In genomic region chr6:26022166-26022510, GRCh38 we compare ENCODE assay signal across 8 cellular contexts. TPM values are rescaled to one million over a fixed set of nuclear protein-coding genes. Genes with fewer than 3 reads are reported as not detected.
DNase-seq lines count a peak whose midpoint lies in the region; ATAC-seq and TF ChIP-seq lines count a peak whose summit lies in the region.

No MANE protein-coding gene starts in this region.

- H3K9me3 ChIP-seq in duodenal mucosa (ENCODE audit: control insufficient read depth in 1 of 2, low read length in 2 of 2) (no peaks in the 10 kb centered on the region), liver (ENCODE audit: control insufficient read depth in 4 of 4, low read length in 3 of 4) (no peaks in the 10 kb centered on the region)

- H3K9me3 Mint-ChIP-seq in T-helper 2 cell treated with Interferon-gamma antibody and Interleukin-4, amounts not matched to agents 5 μg/mL and 100 μg/mL, for 36 hours = peaks cover 19% of the 10 kb centered on the region
- H3K9me3 Mint-ChIP-seq in stimulated activated naive CD8-positive, alpha-beta T cell treated with anti-CD3 and anti-CD28 coated beads, Interleukin-15, amount 100 ng/mL, for 72 hours = peaks cover 0 to 6% of the 10 kb centered on the region in 2 donors

- DNase-seq in GM13977 (ENCODE audit: low spot score) (peak; percentile 49), NCI-H187 treated with DMSO at 0.1 percent for 48 hours (lab: John Stamatoyannopoulos, UW) (peak; percentile 53)
- DNase-seq in T-helper 2 cell treated with Interferon-gamma antibody and Interleukin-4, amounts not matched to agents 5 μg/mL and 100 μg/mL, for 36 hours (ENCODE audit: low spot score) = no peak
- peak; percentile 34 to 61 for DNase-seq in stimulated activated naive CD8-positive, alpha-beta T cell treated with anti-CD3 and anti-CD28 coated beads, Interleukin-15, amount 100 ng/mL, for 72 hours

- H3K4me3 Mint-ChIP-seq in T-helper 2 cell treated with Interferon-gamma antibody and Interleukin-4, amounts not matched to agents 5 μg/mL and 100 μg/mL, for 36 hours = peak overlapping the region; percentile 100
- H3K4me3 Mint-ChIP-seq in stimulated activated naive CD8-positive, alpha-beta T cell treated with anti-CD3 and anti-CD28 coated beads, Interleukin-15, amount 100 ng/mL, for 72 hours = peak overlapping the region; percentile 96 to 97

- peak overlapping the region; percentile 100 for H3K27ac Mint-ChIP-seq in T-helper 2 cell treated with Interferon-gamma antibody and Interleukin-4, amounts not matched to agents 5 μg/mL and 100 μg/mL, for 36 hours
- H3K27ac Mint-ChIP-seq in stimulated activated naive CD8-positive, alpha-beta T cell treated with anti-CD3 and anti-CD28 coated beads, Interleukin-15, amount 100 ng/mL, for 72 hours = peak overlapping the region; percentile 100

- H3K27me3 ChIP-seq in ACC112 (ENCODE audit: insufficient read depth, low read length) = no peaks in the 10 kb centered on the region
- H3K27me3 ChIP-seq in duodenal mucosa (ENCODE audit: control insufficient read depth in 1 of 2, insufficient read depth in 2 of 2, low read length in 2 of 2) = no peaks in the 10 kb centered on the region
- no peaks in the 10 kb centered on the region for H3K27me3 ChIP-seq in liver (ENCODE audit: control insufficient read depth in 4 of 4, insufficient read depth in 4 of 4, low read length in 3 of 4)

- no peak for ATAC-seq in stimulated activated naive CD8-positive, alpha-beta T cell treated with anti-CD3 and anti-CD28 coated beads, Interleukin-15, amount 100 ng/mL, for 72 hours
- ATAC-seq in GM21529 (IDR thresholded peaks at IDR 0.05; ENCODE audit: unreplicated experiment) = no peak

- peak overlapping the region; percentile 96 for H3K27ac ChIP-seq in ACC112 (ENCODE audit: low read depth, low read length)
- peak overlapping the region; percentile 98 for H3K27ac ChIP-seq in duodenal mucosa (ENCODE audit: low read depth, low read length)
- H3K27ac ChIP-seq in liver (ENCODE audit: low read depth in 1 of 2, low read length in 2 of 2) = peak overlapping the region; percentile 97 to 98

- H3K27me3 Mint-ChIP-seq in T-helper 2 cell treated with Interferon-gamma antibody and Interleukin-4, amounts not matched to agents 5 μg/mL and 100 μg/mL, for 36 hours (ENCODE audit: low read depth) = peaks cover 2% of the 10 kb centered on the region
- no peaks in the 10 kb centered on the region for H3K27me3 Mint-ChIP-seq in stimulated activated naive CD8-positive, alpha-beta T cell treated with anti-CD3 and anti-CD28 coated beads, Interleukin-15, amount 100 ng/mL, for 72 hours

- peak overlapping the region; percentile 34 for H2AFZ ChIP-seq in ACC112 (ENCODE audit: low read length, unreplicated experiment)

- H3K9ac ChIP-seq in duodenal mucosa (ENCODE audit: low read depth in 1 of 2, low read length in 2 of 2) = peak overlapping the region; percentile 94 to 98
- peak overlapping the region; percentile 88 to 89 for H3K9ac ChIP-seq in liver (ENCODE audit: low read depth in 1 of 2, low read length in 2 of 2)

- H3K4me3 ChIP-seq in ACC112 (ENCODE audit: low read depth, low read length) (peak overlapping the region; percentile 81), duodenal mucosa (ENCODE audit: low read depth in 1 of 2, low read length in 2 of 2) (peak overlapping the region; percentile 85 to 88), liver (ENCODE audit: low read depth in 1 of 3, low read length in 3 of 3) (peak overlapping the region; percentile 55 to 88 (median 57))

- H3K36me3 ChIP-seq in ACC112 (ENCODE audit: insufficient read depth, low read length) (no peaks in the 10 kb centered on the region), duodenal mucosa (ENCODE audit: control insufficient read depth in 1 of 2, insufficient read depth in 2 of 2, low read length in 2 of 2) (no peaks in the 10 kb centered on the region), liver (ENCODE audit: control insufficient read depth in 4 of 4, insufficient read depth in 3 of 4, low read depth in 1 of 4, low read length in 3 of 4) (no peaks in the 10 kb centered on the region)

- TF ChIP-seq RAD21 in liver (IDR thresholded peaks at IDR 0.05) = no peak

- in situ Hi-C loops in GM13977 (cut with MboI; ENCODE audit: low pct_unique_long_range_greater_than_20kb, low sequenced_read_pairs, unreplicated experiment) = no loop called here

- no peaks in the 10 kb centered on the region for H3K79me2 ChIP-seq in ACC112 (ENCODE audit: control insufficient read depth, insufficient read depth, low read length, unreplicated experiment)

- 13% methylated on average over 6 of the region's 6 CpGs for WGBS in liver

- peaks cover 21% of the 10 kb centered on the region for H3K4me1 ChIP-seq in ACC112 (ENCODE audit: control insufficient read depth, insufficient read depth, low read length, unreplicated experiment)
- H3K4me1 ChIP-seq in duodenal mucosa (ENCODE audit: control insufficient read depth in 1 of 2, insufficient read depth in 2 of 2, low read length in 2 of 2) = peaks cover 9 to 16% of the 10 kb centered on the region in 2 donors
- H3K4me1 ChIP-seq in liver (ENCODE audit: control insufficient read depth in 4 of 4, insufficient read depth in 4 of 4, low read length in 3 of 4) = peaks cover 0 to 35% (median 9%) of the 10 kb centered on the region in 4 donors

- peaks cover 8% of the 10 kb centered on the region for H3K36me3 Mint-ChIP-seq in T-helper 2 cell treated with Interferon-gamma antibody and Interleukin-4, amounts not matched to agents 5 μg/mL and 100 μg/mL, for 36 hours (ENCODE audit: low read depth)

- peaks cover 58% of the 10 kb centered on the region for H3K4me1 Mint-ChIP-seq in T-helper 2 cell treated with Interferon-gamma antibody and Interleukin-4, amounts not matched to agents 5 μg/mL and 100 μg/mL, for 36 hours (ENCODE audit: low read depth)
- peaks cover 70% of the 10 kb centered on the region for H3K4me1 Mint-ChIP-seq in stimulated activated naive CD8-positive, alpha-beta T cell treated with anti-CD3 and anti-CD28 coated beads, Interleukin-15, amount 100 ng/mL, for 72 hours

- TF ChIP-seq CTCF in GM13977 (IDR thresholded peaks at IDR 0.05; ENCODE audit: extremely low read depth, insufficient read depth, missing control alignments) (no peak), liver (IDR thresholded peaks at IDR 0.05; ENCODE audit: low read depth, low read length, missing input control) (no peak)

TF ChIP-seq in liver, 16 proteins besides CTCF, POLR2A, EP300 and RAD21:
- TF ChIP-seq ZBTB33 (IDR thresholded peaks at IDR 0.05) = no peak

RNA-seq across cellular contexts. Expression of gene TRIM38, which starts 59.5 kb away (rescaled TPM):
- total RNA-seq in liver = 1 to 10 TPM; 2.9 to 3.9 TPM
- 1 to 10 TPM; 1.5 to 2.8 TPM for polyA plus RNA-seq in liver
